ENCODE assay signal across 1 cellular context in the genomic region with DNA sequence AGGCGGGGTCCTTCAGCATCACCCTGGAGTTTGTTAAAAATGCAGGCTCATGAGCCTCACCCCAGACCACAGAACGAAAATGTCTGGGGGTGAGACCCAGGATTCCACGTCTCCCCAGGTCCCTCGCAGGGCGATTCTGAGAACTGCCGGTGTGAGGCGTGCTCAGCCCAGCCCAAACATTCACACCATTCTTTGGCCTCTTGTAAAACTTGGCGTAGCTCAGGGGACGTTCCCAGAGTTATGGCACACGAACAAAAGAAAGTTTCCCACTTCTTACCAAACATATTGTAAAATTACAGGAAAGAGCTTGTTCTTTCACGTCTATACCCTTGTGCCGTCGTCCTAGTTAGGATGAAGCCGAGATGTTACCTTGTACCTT.
TF ChIP-seq lines count a peak whose summit lies in the region.

No MANE protein-coding gene starts in this region.

TF ChIP-seq in A549, 52 proteins besides CTCF, POLR2A, EP300 and RAD21 (continued from another document):
- TF ChIP-seq REST (IDR thresholded peaks at IDR 0.05) (no peak), BHLHE40 (IDR thresholded peaks at IDR 0.05; ENCODE audit: low read depth, low read length) (no peak), JUNB (IDR thresholded peaks at IDR 0.05) (no peak), ZNF302 (CRISPR knock-in tag; IDR thresholded peaks at IDR 0.05) (no peak), ZFP36 (IDR thresholded peaks at IDR 0.05; ENCODE audit: borderline replicate concordance, partially characterized antibody) (no peak)
- TF ChIP-seq, protein P1, sequence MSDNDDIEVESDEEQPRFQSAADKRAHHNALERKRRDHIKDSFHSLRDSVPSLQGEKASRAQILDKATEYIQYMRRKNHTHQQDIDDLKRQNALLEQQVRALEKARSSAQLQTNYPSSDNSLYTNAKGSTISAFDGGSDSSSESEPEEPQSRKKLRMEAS (IDR thresholded peaks at IDR 0.05) = no peak
